17 cellular contexts compared by ENCODE assay signal in the genomic region with DNA sequence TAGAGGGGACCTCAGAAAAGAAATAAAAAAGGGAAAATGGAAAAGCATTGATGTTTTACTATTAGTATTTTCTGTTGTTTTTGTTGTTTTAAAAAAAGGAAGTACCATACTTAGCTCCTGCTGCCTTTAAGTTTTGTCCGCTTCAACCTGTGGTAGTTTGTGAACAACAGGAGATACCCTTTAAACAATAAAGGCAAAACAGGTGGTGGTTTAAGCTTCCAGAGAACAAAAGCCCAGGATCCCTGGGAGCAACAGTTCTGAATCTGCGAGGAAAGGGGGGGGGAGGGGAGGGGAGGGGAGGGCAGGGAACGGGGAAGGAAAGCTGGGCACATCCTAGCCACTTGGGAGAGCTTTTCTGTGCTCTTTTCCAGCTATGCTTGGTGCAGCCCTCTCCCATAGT. TPM values are rescaled to one million over a fixed set of nuclear protein-coding genes. Genes with fewer than 3 reads are reported as not detected.
DNase-seq lines count a peak whose midpoint lies in the region; ATAC-seq and TF ChIP-seq lines count a peak whose summit lies in the region.
"Had no signal": no experiment of that assay in that cellular context is flagged by ENCODE, and none has a peak within 500 bp of the region (broad histone marks: within the 10 kb centered on the region; RNA-seq: fewer than 3 reads in every experiment).

No MANE protein-coding gene starts in this region.

- no peak overlapping the region for H3K9ac ChIP-seq in H9 (ENCODE audit: extremely low read depth, insufficient read length, low read length)
- no peak overlapping the region for H3K9ac ChIP-seq in NT2/D1 (ENCODE audit: insufficient read length, low read depth)

- H3T11ph ChIP-seq in H9 (ENCODE audit: low read length), result no peak overlapping the region

- H3K4me3 Mint-ChIP-seq in H9 (peak overlapping the region; percentile 29 to 74; a peak in 3 of 5 replicates), nephron progenitor cell (no peak overlapping the region)
- H3K4me3 Mint-ChIP-seq: activated naive CD4-positive, alpha-beta T cell treated with anti-CD3 and anti-CD28 coated beads, Interleukin-2, amount 10 ng/mL, durations not matched to agents 7 days and 5 days; stimulated activated naive CD8-positive, alpha-beta T cell treated with anti-CD3 and anti-CD28 coated beads, Interleukin-15, Interleukin-2, amounts not matched to agents 100 ng/mL and 50 ng/mL, for 24 hours had no signal

- H3K36me3 Mint-ChIP-seq in H9 (ENCODE audit: insufficient read depth in 1 of 3, low read depth in 3 of 3) (peaks cover 18 to 22% (median 22%) of the 10 kb centered on the region in 3 experiments), nephron progenitor cell (ENCODE audit: low read depth) (peaks cover 8% of the 10 kb centered on the region)

- no peak overlapping the region for H2BK15ac ChIP-seq in H9 (ENCODE audit: low read depth, low read length)

- H3K56ac ChIP-seq in H9 (ENCODE audit: insufficient read length, low read depth, low read length), result no peak overlapping the region

- no peak overlapping the region for H3K4ac ChIP-seq in H9 (ENCODE audit: low read depth, low read length)

- no peaks in the 10 kb centered on the region for H4K20me1 ChIP-seq in H9 (ENCODE audit: control insufficient read depth, insufficient read depth, insufficient read length)

- no peak overlapping the region for H2AK5ac ChIP-seq in H9 (ENCODE audit: insufficient read length, low read length)

- no peaks in the 10 kb centered on the region for H3K27me3 Mint-ChIP-seq in H9 (ENCODE audit: low read depth)
- no peaks in the 10 kb centered on the region for H3K27me3 Mint-ChIP-seq in nephron progenitor cell (ENCODE audit: low read depth, poor library complexity)
- H3K27me3 Mint-ChIP-seq: stimulated activated naive CD8-positive, alpha-beta T cell treated with anti-CD3 and anti-CD28 coated beads, Interleukin-15, Interleukin-2, amounts not matched to agents 100 ng/mL and 50 ng/mL, for 24 hours had no signal

- H3K9me3 ChIP-seq in H9 (ENCODE audit: control insufficient read depth, low read depth, low read length), result no peaks in the 10 kb centered on the region
- H3K9me3 ChIP-seq in NT2/D1 (ENCODE audit: insufficient read depth, low read length), result no peaks in the 10 kb centered on the region
- no peaks in the 10 kb centered on the region for H3K9me3 ChIP-seq in iPS-18c (ENCODE audit: control insufficient read depth, insufficient read depth, low read length)
- H3K9me3 ChIP-seq: gastroesophageal sphincter, right atrium auricular region, upper lobe of right lung had no signal

- H3K79me1 ChIP-seq in H9 (ENCODE audit: insufficient read depth, low read depth, low read length, poor library complexity, severe bottlenecking), result no peaks in the 10 kb centered on the region

- H4K91ac ChIP-seq in H9 (ENCODE audit: insufficient read length, low read depth, low read length), result no peak overlapping the region

- TF ChIP-seq CTCF in H9 (conservative IDR thresholded peaks at IDR 0.05) (no peak), nephron progenitor cell (IDR thresholded peaks at IDR 0.05) (no peak)

- H3K4me3 ChIP-seq in NT2/D1 (ENCODE audit: insufficient read length, low read depth) (no peak overlapping the region), iPS-18c (ENCODE audit: insufficient read depth, low read depth, low read length) (peak overlapping the region; percentile 17; the same call in 1 of the 2 replicates)
- H3K4me3 ChIP-seq: gastroesophageal sphincter, right atrium auricular region, upper lobe of right lung had no signal

- H3K23me2 ChIP-seq in H9 (ENCODE audit: insufficient read length, low read depth, low read length, poor library complexity, severe bottlenecking), result peaks cover 10% of the 10 kb centered on the region

- DNase-seq in ELF-1 (ENCODE audit: low read depth, low spot score) (peak; percentile 15), H9 (peak; percentile 68), NT2/D1 (ENCODE audit: low read depth, low spot score) (peak; percentile 65), NCI-H1694 (lab: John Stamatoyannopoulos, UW) (no peak), nephron progenitor cell (no peak), caudate nucleus (lab: John Stamatoyannopoulos, UW) (no peak)
- DNase-seq: activated CD8-positive, alpha-beta memory T cell treated with anti-CD3 and anti-CD28 coated beads, Interleukin-2, amount 50 U/mL, for 48 hours; activated naive CD4-positive, alpha-beta T cell treated with anti-CD3 and anti-CD28 coated beads, Interleukin-2, amount 10 ng/mL, durations not matched to agents 7 days and 5 days; DMS79; NCI-H2029 treated with DMSO at 0.1 percent for 48 hours; SHP77 treated with DMSO at 0.1 percent for 48 hours; upper lobe of right lung had no signal

- H2BK5ac ChIP-seq in H9 (ENCODE audit: insufficient read length, low read length), result no peak overlapping the region

- no peak overlapping the region for H2BK12ac ChIP-seq in H9 (ENCODE audit: insufficient read length, low read depth, low read length)

- H3K9me3 Mint-ChIP-seq in H9 (peaks cover 0 to 2% of the 10 kb centered on the region in 2 experiments; a peak in 2 of 5 replicates), nephron progenitor cell (no peaks in the 10 kb centered on the region)
- H3K9me3 Mint-ChIP-seq: activated naive CD4-positive, alpha-beta T cell treated with anti-CD3 and anti-CD28 coated beads, Interleukin-2, amount 10 ng/mL, durations not matched to agents 7 days and 5 days; stimulated activated naive CD8-positive, alpha-beta T cell treated with anti-CD3 and anti-CD28 coated beads, Interleukin-15, Interleukin-2, amounts not matched to agents 100 ng/mL and 50 ng/mL, for 24 hours had no signal

- H2AFZ ChIP-seq in H9 (ENCODE audit: low read length), result no peak overlapping the region

- H3K23ac ChIP-seq in H9 (ENCODE audit: insufficient read length, low read depth, low read length), result no peak overlapping the region

- H3K4me1 ChIP-seq in H9 (ENCODE audit: insufficient read depth, low read length), result peaks cover 2% of the 10 kb centered on the region; the same call in 1 of the 2 replicates
- no peaks in the 10 kb centered on the region for H3K4me1 ChIP-seq in NT2/D1 (ENCODE audit: insufficient read depth, insufficient read length)

- WGBS in H9 (ENCODE audit: extremely low coverage, insufficient read length, low lambda C conversion rate), result no CpG with 5 or more reads among the region's 3 CpGs

- peaks cover 16% of the 10 kb centered on the region for H3K36me3 ChIP-seq in NT2/D1 (ENCODE audit: insufficient read depth, insufficient read length, low read length)
- H3K36me3 ChIP-seq: gastroesophageal sphincter, right atrium auricular region had no signal

- no peak overlapping the region for H2BK120ac ChIP-seq in H9 (ENCODE audit: low read depth, low read length, poor library complexity, severe bottlenecking)

- H3K27ac Mint-ChIP-seq in H9, result peak overlapping the region; percentile 69 to 98 (median 97); a peak in 6 of 7 replicates
- H3K27ac Mint-ChIP-seq in nephron progenitor cell, result no peak overlapping the region

- H3K27me3 ChIP-seq in H9 (ENCODE audit: insufficient read depth, low read length) (no peaks in the 10 kb centered on the region), NT2/D1 (ENCODE audit: insufficient read depth, insufficient read length) (peaks cover 4% of the 10 kb centered on the region)
- H3K27me3 ChIP-seq: gastroesophageal sphincter, right atrium auricular region, upper lobe of right lung had no signal

- peak overlapping the region; percentile 18 for H3K18ac ChIP-seq in H9 (ENCODE audit: insufficient read length, low read depth, low read length)

- no peak for ATAC-seq in HG03520 (IDR thresholded peaks at IDR 0.05; ENCODE audit: unreplicated experiment)
- ATAC-seq: gastroesophageal sphincter, upper lobe of right lung had no signal

- H2BK20ac ChIP-seq in H9 (ENCODE audit: low read depth, low read length, poor library complexity, severe bottlenecking), result no peak overlapping the region

- peak overlapping the region; percentile 49 for H3K4me2 ChIP-seq in H9 (ENCODE audit: insufficient read depth, insufficient read length, low read length)

- peak overlapping the region; percentile 49; the same call in 1 of the 2 replicates for H3K14ac ChIP-seq in H9 (ENCODE audit: insufficient read depth, low read length)

- H3K4me1 Mint-ChIP-seq in H9 (peaks cover 38 to 48% of the 10 kb centered on the region in 2 experiments), nephron progenitor cell (peaks cover 40% of the 10 kb centered on the region)

- no peak overlapping the region for H4K8ac ChIP-seq in H9 (replicated peaks; ENCODE audit: insufficient read length, low read depth, low read length)

- peak overlapping the region; percentile 81 for H3K27ac ChIP-seq in H9 (ENCODE audit: insufficient read length, low read depth, low read length)
- no peak overlapping the region for H3K27ac ChIP-seq in caudate nucleus (ENCODE audit: low read depth, low read length)
- H3K27ac ChIP-seq: gastroesophageal sphincter, right atrium auricular region, upper lobe of right lung had no signal

- H3K79me2 ChIP-seq in H9 (ENCODE audit: insufficient read depth, low read length), result peaks cover 19% of the 10 kb centered on the region; the same call in 1 of the 2 replicates

- no peak overlapping the region for H4K5ac ChIP-seq in H9 (ENCODE audit: insufficient read length, low read depth, low read length)

RNA-seq across cellular contexts. Expression of gene PSIP1, which starts 2.1 kb away (rescaled TPM):
- 362 and 368 TPM in 2 replicates for total RNA-seq in H9 (2021)

RNA-seq across cellular contexts. Expression of gene CCDC171, which starts 40.0 kb away (rescaled TPM):
- total RNA-seq in H9 (2021), result 2.4 TPM in 2 replicates

Comparison
In these comparisons a context has a peak if more than half of its experiments do, and no peak if none do; other contexts are left out.
1. DNase-seq: peak in ELF-1 (single experiment), H9 (single experiment) and NT2/D1 (single experiment); none in NCI-H1694 (single experiment), nephron progenitor cell (single experiment) and caudate nucleus (0 of 61).